Comparison of ENCODE assay signal across 25 cellular contexts in the genomic region with DNA sequence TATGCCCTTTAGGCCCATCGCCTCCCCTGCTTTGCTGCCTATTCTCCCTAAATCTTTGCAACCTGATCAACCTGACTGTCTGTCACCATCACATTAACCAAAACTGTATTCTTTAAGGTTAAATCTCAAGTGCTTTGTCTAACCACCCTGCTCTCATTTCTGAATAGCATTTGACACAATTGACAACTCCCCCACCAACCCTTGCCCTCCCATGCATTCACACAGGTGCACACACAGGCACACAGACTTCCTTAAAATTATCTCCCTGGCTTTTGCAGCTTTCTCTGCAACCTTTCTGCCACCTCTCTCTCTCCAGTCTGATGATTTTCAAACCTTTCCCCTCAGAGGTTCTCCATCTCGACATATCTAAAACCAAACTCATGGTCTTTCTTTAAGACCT.
"Had no signal": no experiment of that assay in that cellular context is flagged by ENCODE, and none has a peak within 500 bp of the region (broad histone marks: within the 10 kb centered on the region; RNA-seq: fewer than 3 reads in every experiment).

No MANE protein-coding gene starts in this region.

- DNase-seq: hippocampal formation; kidney; left colon; left lung; lower lobe of right lung; mammary epithelial cell; mesenchymal stem cell; naive thymus-derived CD8-positive, alpha-beta T cell; ovary; retina; right cardiac atrium; stimulated activated CD4-positive, alpha-beta T cell treated with anti-CD3 and anti-CD28 coated beads, Interleukin-12 subunit alpha, Interleukin-12 subunit beta, amount 100 ng/mL, for 4 hours; stimulated activated CD4-positive, alpha-beta T cell treated with anti-CD3 and anti-CD28 coated beads, Interleukin-15, amount 100 ng/mL, for 24 hours; stimulated activated CD4-positive, alpha-beta T cell treated with anti-CD3 and anti-CD28 coated beads, Interleukin-2, amount 100 ng/mL, for 24 hours; stimulated activated CD4-positive, alpha-beta T cell treated with anti-CD3 and anti-CD28 coated beads, Interleukin-4, amount 100 ng/mL, for 1 hour; stimulated activated naive B cell treated with anti-CD40 and anti-IgM and Interleukin-4, amounts not matched to agents 10 μg/mL and 1 μg/mL and 100 μg/mL, for 72 hours; stimulated activated naive CD8-positive, alpha-beta T cell treated with anti-CD3 and anti-CD28 coated beads, Interleukin-15, Interleukin-2, amounts not matched to agents 100 U/mL and 50 U/mL, for 24 hours; stomach; testis; thyroid gland; transverse colon; upper lobe of left lung had no signal

- H3K27me3 ChIP-seq: left lung, neutrophil, ovary, stomach, testis, thyroid gland, transverse colon, upper lobe of left lung, vagina had no signal

- H3K27ac ChIP-seq: left lung, lower lobe of right lung, neutrophil, ovary, skin epidermis, stomach, testis, thyroid gland, transverse colon, upper lobe of left lung, vagina had no signal

- H3K9me3 ChIP-seq: lower lobe of right lung, neutrophil, ovary, testis, thyroid gland, transverse colon, vagina had no signal

- H3K4me3 ChIP-seq: left lung, lower lobe of right lung, ovary, skin epidermis, stomach, testis, thyroid gland, transverse colon, upper lobe of left lung, vagina had no signal

- H3K36me3 ChIP-seq: left lung, lower lobe of right lung, neutrophil, ovary, stomach, thyroid gland, transverse colon, upper lobe of left lung, vagina had no signal

- H3K4me1 ChIP-seq: left lung, lower lobe of right lung, stomach, testis, thyroid gland, transverse colon, upper lobe of left lung, vagina had no signal
